31 cellular contexts compared by ENCODE assay signal in genomic region chr5:88045931-88046461, GRCh38.
A peak's percentile ranks its signal among the peaks of the same experiment; 100 is the strongest.
DNase-seq lines count a peak whose midpoint lies in the region; ATAC-seq and TF ChIP-seq lines count a peak whose summit lies in the region.
"Had no signal": no experiment of that assay in that cellular context is flagged by ENCODE, and none has a peak within 500 bp of the region (broad histone marks: within the 10 kb centered on the region; RNA-seq: fewer than 3 reads in every experiment).

No MANE protein-coding gene starts in this region.

- TF ChIP-seq CTCF in endodermal cell (conservative IDR thresholded peaks at IDR 0.05) (no peak), upper lobe of left lung (IDR thresholded peaks at IDR 0.05) (no peak)

- no peak overlapping the region for H3K4me3 Mint-ChIP-seq in endodermal cell
- no peak overlapping the region for H3K4me3 Mint-ChIP-seq in activated T-cell treated with anti-CD3 and anti-CD28 coated beads, Interleukin-2, amount 50 U/mL, for 72 hours
- H3K4me3 Mint-ChIP-seq: activated T-cell treated with anti-CD3 and anti-CD28 coated beads, Interleukin-2, amount 50 U/mL, for 4 hours; immature natural killer cell; natural killer cell; stimulated activated naive CD8-positive, alpha-beta T cell treated with anti-CD3 and anti-CD28 coated beads, Interleukin-15, Interleukin-2, amounts not matched to agents 100 ng/mL and 50 ng/mL, for 24 hours; type B pancreatic cell had no signal

- in situ Hi-C loops in SK-MEL-5 (cut with HindIII; ENCODE audit: low pct_unique_long_range_greater_than_20kb, low sequenced_read_pairs), result no loop called here

- no peaks in the 10 kb centered on the region for H3K9me3 Mint-ChIP-seq in endodermal cell
- no peaks in the 10 kb centered on the region for H3K9me3 Mint-ChIP-seq in activated T-cell treated with anti-CD3 and anti-CD28 coated beads, Interleukin-2, amount 50 U/mL, for 72 hours
- H3K9me3 Mint-ChIP-seq: activated T-cell treated with anti-CD3 and anti-CD28 coated beads, Interleukin-2, amount 50 U/mL, for 4 hours; natural killer cell; stimulated activated naive CD8-positive, alpha-beta T cell treated with anti-CD3 and anti-CD28 coated beads, Interleukin-15, Interleukin-2, amounts not matched to agents 100 ng/mL and 50 ng/mL, for 24 hours; type B pancreatic cell had no signal

- no peaks in the 10 kb centered on the region for H3K9me3 ChIP-seq in endodermal cell (ENCODE audit: control insufficient read depth, low read length)
- no peaks in the 10 kb centered on the region for H3K9me3 ChIP-seq in upper lobe of left lung
- H3K9me3 ChIP-seq: adrenal gland, BLaER1, left lung, pancreas, right lobe of liver had no signal

- DNase-seq in COLO829 (ENCODE audit: low spot score) (peak; percentile 46), SK-MEL-5 (ENCODE audit: low read depth, low spot score) (peak; percentile 100), endodermal cell (no peak), nucleus accumbens (lab: John Stamatoyannopoulos, UW) (peak in 42 of 56 donors; percentile 3 to 81 (median 36)), NCI-H2107 treated with DMSO at 0.1 percent for 48 hours (lab: John Stamatoyannopoulos, UW; ENCODE audit: unreplicated experiment) (no peak), upper lobe of left lung (no peak)
- no peak for DNase-seq in activated T-cell treated with anti-CD3 and anti-CD28 coated beads, Interleukin-2, amount 50 U/mL, for 72 hours
- no peak for DNase-seq in activated CD4-positive, alpha-beta T cell treated with anti-CD3 and anti-CD28 coated beads, Interleukin-2, amount 50 U/mL, for 1 hour
- DNase-seq: activated CD4-positive, alpha-beta T cell treated with anti-CD3 and anti-CD28 coated beads for 4 hours; activated naive CD4-positive, alpha-beta T cell treated with Interleukin-2 at 50 U/mL for 16 hours; activated T-cell treated with anti-CD3 and anti-CD28 coated beads, Interleukin-2, amount 50 U/mL, for 4 hours; adrenal gland; DMS79 treated with DMSO at 0.1 percent for 48 hours; immature natural killer cell; KG1; left lung; MM.1S; natural killer cell; NCI-H1436 treated with DMSO at 0.1 percent for 48 hours; NCI-H2171 treated with DMSO at 0.1 percent for 48 hours; NCI-H526 treated with DMSO at 0.1 percent for 48 hours; pancreas; right lobe of liver; stimulated activated CD4-positive, alpha-beta T cell treated with anti-CD3 and anti-CD28 coated beads, Interleukin-12 subunit alpha, Interleukin-12 subunit beta, amount 100 ng/mL, for 4 hours; stimulated activated CD4-positive, alpha-beta T cell treated with anti-CD3 and anti-CD28 coated beads, Interleukin-4, amount 100 ng/mL, for 24 hours; T-helper 2 cell had no signal

- TF ChIP-seq POLR2A in upper lobe of left lung (IDR thresholded peaks at IDR 0.05), result no peak

- H3K4me3 ChIP-seq in endodermal cell (ENCODE audit: low read length), result no peak overlapping the region
- no peak overlapping the region for H3K4me3 ChIP-seq in upper lobe of left lung
- H3K4me3 ChIP-seq: adrenal gland, BLaER1, left lung, pancreas, right lobe of liver had no signal

- H3K27me3 ChIP-seq in endodermal cell (ENCODE audit: control insufficient read depth, insufficient read depth, low read length, poor library complexity, severe bottlenecking) (no peaks in the 10 kb centered on the region), upper lobe of left lung (no peaks in the 10 kb centered on the region)
- H3K27me3 ChIP-seq: adrenal gland, BLaER1, left lung, pancreas, right lobe of liver had no signal

- H3K36me3 ChIP-seq in endodermal cell (ENCODE audit: control insufficient read depth, insufficient read depth, low read length) (no peaks in the 10 kb centered on the region), upper lobe of left lung (no peaks in the 10 kb centered on the region)
- H3K36me3 ChIP-seq: adrenal gland, BLaER1, left lung, pancreas, right lobe of liver had no signal

- no peaks in the 10 kb centered on the region for H3K4me1 ChIP-seq in endodermal cell (ENCODE audit: control insufficient read depth, insufficient read depth, low read length)
- H3K4me1 ChIP-seq in upper lobe of left lung, result no peaks in the 10 kb centered on the region
- H3K4me1 ChIP-seq: adrenal gland, BLaER1, left lung, pancreas, right lobe of liver had no signal

- H3K27me3 Mint-ChIP-seq in endodermal cell (ENCODE audit: insufficient read depth), result no peaks in the 10 kb centered on the region
- H3K27me3 Mint-ChIP-seq in activated T-cell treated with anti-CD3 and anti-CD28 coated beads, Interleukin-2, amount 50 U/mL, for 72 hours (ENCODE audit: low read depth), result no peaks in the 10 kb centered on the region
- H3K27me3 Mint-ChIP-seq: stimulated activated naive CD8-positive, alpha-beta T cell treated with anti-CD3 and anti-CD28 coated beads, Interleukin-15, Interleukin-2, amounts not matched to agents 100 ng/mL and 50 ng/mL, for 24 hours; type B pancreatic cell had no signal

- TF ChIP-seq EP300 in upper lobe of left lung (IDR thresholded peaks at IDR 0.05), result no peak

- H3K27ac ChIP-seq in endodermal cell (ENCODE audit: low read depth, low read length) (peak overlapping the region; percentile 71), upper lobe of left lung (no peak overlapping the region)
- H3K27ac ChIP-seq: adrenal gland, BLaER1, epithelial cell of prostate, left lung, pancreas, right lobe of liver had no signal

- WGBS in endodermal cell (ENCODE audit: insufficient coverage in 1 of 2, insufficient read length in 1 of 2), 2 experiments, result 80 to 91% methylated on average over 2 to 4 of the region's 4 CpGs
- 57 to 66% methylated on average over 4 of the region's 4 CpGs for WGBS in upper lobe of left lung, 2 donors

- H3K27ac Mint-ChIP-seq in endodermal cell, result no peak overlapping the region
- H3K27ac Mint-ChIP-seq in activated T-cell treated with anti-CD3 and anti-CD28 coated beads, Interleukin-2, amount 50 U/mL, for 72 hours, result no peak overlapping the region
- H3K27ac Mint-ChIP-seq: immature natural killer cell; natural killer cell; stimulated activated naive CD8-positive, alpha-beta T cell treated with anti-CD3 and anti-CD28 coated beads, Interleukin-15, Interleukin-2, amounts not matched to agents 100 ng/mL and 50 ng/mL, for 24 hours; type B pancreatic cell had no signal

- no peak overlapping the region for H3K9ac ChIP-seq in endodermal cell (ENCODE audit: extremely low read depth, low read length, poor library complexity, severe bottlenecking)
- H3K9ac ChIP-seq: BLaER1 had no signal

- H3K36me3 Mint-ChIP-seq in endodermal cell (ENCODE audit: low read depth), result no peaks in the 10 kb centered on the region
- no peaks in the 10 kb centered on the region for H3K36me3 Mint-ChIP-seq in activated T-cell treated with anti-CD3 and anti-CD28 coated beads, Interleukin-2, amount 50 U/mL, for 72 hours (ENCODE audit: insufficient read depth in 2 of 2)
- H3K36me3 Mint-ChIP-seq: immature natural killer cell, natural killer cell, type B pancreatic cell had no signal

- peaks cover 1% of the 10 kb centered on the region for H3K4me1 Mint-ChIP-seq in endodermal cell
- H3K4me1 Mint-ChIP-seq in activated T-cell treated with anti-CD3 and anti-CD28 coated beads, Interleukin-2, amount 50 U/mL, for 72 hours (ENCODE audit: low read depth), result no peaks in the 10 kb centered on the region
- H3K4me1 Mint-ChIP-seq: immature natural killer cell, natural killer cell had no signal

- no peak for ATAC-seq in activated T-cell treated with anti-CD3 and anti-CD28 coated beads, Interleukin-2, amount 50 U/mL, for 72 hours (replicated peaks in 1 of 2)
- ATAC-seq in upper lobe of left lung (ENCODE audit: low FRiP score in 2 of 2), result no peak
- ATAC-seq: activated T-cell treated with anti-CD3 and anti-CD28 coated beads, Interleukin-2, amount 50 U/mL, for 4 hours; left lung; natural killer cell; pancreas; right lobe of liver; SK-N-SH treated with all-trans-retinoic acid at 6 μM for 48 hours had no signal

Comparison
In these comparisons a context has a peak if more than half of its experiments do, and no peak if none do; other contexts are left out.
1. DNase-seq: peak in COLO829 (single experiment), SK-MEL-5 (single experiment) and nucleus accumbens (42 of 56); none in endodermal cell (single experiment), activated T-cell treated with anti-CD3 and anti-CD28 coated beads, Interleukin-2, amount 50 U/mL, for 72 hours (0 of 2), NCI-H2107 treated with DMSO at 0.1 percent for 48 hours (single experiment), activated CD4-positive, alpha-beta T cell treated with anti-CD3 and anti-CD28 coated beads, Interleukin-2, amount 50 U/mL, for 1 hour (single experiment) and upper lobe of left lung (0 of 2).